In genomic region chr16:75464130-75464918, GRCh38 we compare ENCODE assay signal across 8 cellular contexts.
DNase-seq lines count a peak whose midpoint lies in the region; ATAC-seq lines count a peak whose summit lies in the region.

Gene TMEM170A (minus strand): TSS chr16:75464689. CDS start chr16:75464600, 89 bp downstream.

- ATAC-seq in GM19025 (IDR thresholded peaks at IDR 0.05; ENCODE audit: low read depth, unreplicated experiment) (peak; percentile 90), HG03342 (IDR thresholded peaks at IDR 0.05; ENCODE audit: unreplicated experiment) (peak; percentile 93)

- DNase-seq in AML-193 (lab: John Stamatoyannopoulos, UW), result peak; percentile 93 to 95
- DNase-seq in NCI-H345 treated with DMSO at 0.1 percent for 48 hours (lab: John Stamatoyannopoulos, UW; ENCODE audit: unreplicated experiment), result peak; percentile 86
- DNase-seq in activated CD4-positive, CD25-positive, alpha-beta regulatory T cell (lab: John Stamatoyannopoulos, UW), result peak; percentile 98
- peak; percentile 99 for DNase-seq in central memory CD4-positive, alpha-beta T cell
- DNase-seq in inferior parietal cortex (ENCODE audit: extremely low spot score), result peak; percentile 99
- peak; percentile 98 to 99 for DNase-seq in stimulated activated CD4-positive, alpha-beta T cell treated with anti-CD3 and anti-CD28 coated beads, Interleukin-12 subunit alpha, Interleukin-12 subunit beta, amount 100 ng/mL, for 24 hours (ENCODE audit: low read depth in 2 of 2)

Comparison
In these comparisons a context has a peak if more than half of its experiments do, and no peak if none do; other contexts are left out.
1. Peak in every context shown above with its lines: DNase-seq and ATAC-seq.